ENCODE assay signal across 10 cellular contexts in the genomic region with DNA sequence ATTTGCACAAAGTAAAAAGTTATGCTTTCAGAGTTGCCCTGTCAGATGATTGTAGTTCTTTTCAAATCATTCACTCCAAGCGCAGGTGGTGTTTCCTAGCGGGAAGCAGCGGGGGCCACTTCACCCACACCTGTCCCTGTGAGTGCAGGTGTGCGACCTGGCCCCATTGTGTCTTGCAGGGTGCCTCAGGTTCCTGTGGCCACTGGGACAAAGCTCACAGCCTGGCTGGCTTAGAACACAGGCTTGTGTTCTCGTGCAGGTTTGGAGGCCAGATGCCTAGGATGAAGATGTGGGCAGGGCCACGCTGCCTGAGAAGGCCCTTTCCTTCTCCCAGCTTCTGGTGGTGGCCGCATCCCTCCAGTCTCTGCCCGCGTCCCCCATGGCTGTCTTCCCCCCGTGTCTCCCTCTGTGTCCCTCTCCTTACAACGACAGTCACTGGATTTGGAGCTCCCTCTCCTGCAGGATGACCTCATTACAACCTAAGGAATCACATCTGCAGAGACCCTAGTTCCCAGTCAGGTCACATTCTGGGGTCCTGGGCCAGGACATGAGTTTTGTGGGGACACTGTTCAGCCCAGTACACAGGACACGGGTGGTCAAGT.
DNase-seq lines count a peak whose midpoint lies in the region; ATAC-seq and TF ChIP-seq lines count a peak whose summit lies in the region.
"Had no signal": no experiment of that assay in that cellular context is flagged by ENCODE, and none has a peak within 500 bp of the region (broad histone marks: within the 10 kb centered on the region; RNA-seq: fewer than 3 reads in every experiment).

No MANE protein-coding gene starts in this region.

- DNase-seq in left ventricle myocardium inferior = no peak
- no peak for DNase-seq in left ventricle myocardium superior
- peak; percentile 9 for DNase-seq in OCI-M1 (lab: John Stamatoyannopoulos, UW)
- peak; percentile 11 for DNase-seq in iPS DF 6.9 (ENCODE audit: low read depth, low spot score)
- no peak for DNase-seq in activated CD4-positive, CD25-positive, alpha-beta regulatory T cell (lab: John Stamatoyannopoulos, UW)
- DNase-seq in GM19240 (ENCODE audit: insufficient read length, low spot score) = no peak
- DNase-seq: effector memory CD8-positive, alpha-beta T cell had no signal

- no peak for ATAC-seq in left ventricle myocardium superior
- ATAC-seq in GM18858 (IDR thresholded peaks at IDR 0.05; ENCODE audit: unreplicated experiment) = no peak
- ATAC-seq in HG03039 (IDR thresholded peaks at IDR 0.05; ENCODE audit: unreplicated experiment) = no peak
- ATAC-seq: effector memory CD8-positive, alpha-beta T cell had no signal

- H3K9me3 ChIP-seq in left ventricle myocardium inferior (replicated peaks) = no peaks in the 10 kb centered on the region
- no peaks in the 10 kb centered on the region for H3K9me3 ChIP-seq in iPS DF 6.9 (ENCODE audit: control insufficient read depth, insufficient read depth, low read length)
- H3K9me3 ChIP-seq: suprapubic skin had no signal

- intact Hi-C loops in left ventricle myocardium inferior (cut with micrococcal nuclease) (no loop called here), left ventricle myocardium superior (cut with micrococcal nuclease) (no loop called here)

- peaks cover 41% of the 10 kb centered on the region for H3K4me1 ChIP-seq in left ventricle myocardium inferior
- H3K4me1 ChIP-seq in iPS DF 6.9 (ENCODE audit: control insufficient read depth, insufficient read depth, low read length) = no peaks in the 10 kb centered on the region

- H3K4me3 ChIP-seq in left ventricle myocardium inferior = no peak overlapping the region
- no peak overlapping the region for H3K4me3 ChIP-seq in iPS DF 6.9 (ENCODE audit: low read length)
- H3K4me3 ChIP-seq: suprapubic skin had no signal

- WGBS in iPS DF 6.9 (ENCODE audit: insufficient coverage, insufficient read length) = no CpG with 5 or more reads among the region's 12 CpGs

- H3K36me3 ChIP-seq in left ventricle myocardium inferior = peaks cover 9% of the 10 kb centered on the region
- H3K36me3 ChIP-seq in iPS DF 6.9 (ENCODE audit: control insufficient read depth, insufficient read depth, low read length) = no peaks in the 10 kb centered on the region
- H3K36me3 ChIP-seq: suprapubic skin had no signal

- no peaks in the 10 kb centered on the region for H3K27me3 ChIP-seq in left ventricle myocardium inferior (ENCODE audit: low read depth)
- no peaks in the 10 kb centered on the region for H3K27me3 ChIP-seq in iPS DF 6.9 (ENCODE audit: control insufficient read depth, insufficient read depth, low read length)
- H3K27me3 ChIP-seq: suprapubic skin had no signal

- TF ChIP-seq CTCF in left ventricle myocardium inferior (IDR thresholded peaks at IDR 0.05; ENCODE audit: borderline replicate concordance) = peak; percentile 40

- no peak overlapping the region for H3K27ac ChIP-seq in left ventricle myocardium inferior (replicated peaks)
- no peak overlapping the region for H3K27ac ChIP-seq in iPS DF 6.9 (ENCODE audit: low read length)
- H3K27ac ChIP-seq: suprapubic skin had no signal

Comparison
In these comparisons a context has a peak if more than half of its experiments do, and no peak if none do; other contexts are left out.
1. DNase-seq: peak in OCI-M1 (single experiment) and iPS DF 6.9 (single experiment); none in left ventricle myocardium inferior (single experiment), left ventricle myocardium superior (single experiment), activated CD4-positive, CD25-positive, alpha-beta regulatory T cell (0 of 4) and GM19240 (single experiment).